ENCODE assay signal across 8 cellular contexts in genomic region chr4:47463235-47463956, GRCh38. TPM values are rescaled to one million over a fixed set of nuclear protein-coding genes. Genes with fewer than 3 reads are reported as not detected.
DNase-seq lines count a peak whose midpoint lies in the region; TF ChIP-seq lines count a peak whose summit lies in the region.

TSS of gene COMMD8 (minus strand) at chr4:47463702. CDS start at chr4:47463651, 51 bp downstream.

- peak within 1 kb of the TSS; percentile 41 to 88 (median 73) for H3K9ac ChIP-seq in subcutaneous abdominal adipose tissue (ENCODE audit: low read length in 5 of 5)

- TF ChIP-seq CTCF in GM06990 (IDR thresholded peaks at IDR 0.05; ENCODE audit: insufficient read depth, low read length, poor library complexity, severe bottlenecking) (no peak), HFF-Myc (IDR thresholded peaks at IDR 0.05; ENCODE audit: low read depth, low read length, missing control alignments) (no peak)

- no peaks in the 10 kb centered on the region for H3K36me3 ChIP-seq in GM06990 (ENCODE audit: control insufficient read depth, insufficient read depth, low read length)
- peaks cover 9% of the 10 kb centered on the region for H3K36me3 ChIP-seq in neuron (ENCODE audit: insufficient read depth, low read length)
- H3K36me3 ChIP-seq in subcutaneous abdominal adipose tissue (ENCODE audit: control insufficient read depth in 5 of 5, insufficient read depth in 5 of 5, low read length in 5 of 5), result peaks cover 0 to 13% (median 2%) of the 10 kb centered on the region in 5 donors

- H3K4me1 ChIP-seq in neuron (ENCODE audit: insufficient read depth, low read length) (peaks cover 13% of the 10 kb centered on the region), subcutaneous abdominal adipose tissue (ENCODE audit: control insufficient read depth in 5 of 5, insufficient read depth in 5 of 5, low read length in 5 of 5) (peaks cover 0 to 16% (median 14%) of the 10 kb centered on the region in 5 donors)

- DNase-seq in GM06990 (ENCODE audit: extremely low read depth, insufficient read length) (peak; percentile 98), HFF-Myc (ENCODE audit: extremely low read depth, low read depth) (peak; percentile 89), MV-4-11 (lab: John Stamatoyannopoulos, UW) (peak; percentile 98), SK-MEL-5 (ENCODE audit: low read depth, low spot score) (peak; percentile 96), foreskin melanocyte (peak; percentile 90)
- DNase-seq in activated naive CD4-positive, alpha-beta T cell treated with Interleukin-2 at 50 U/mL for 16 hours, result peak; percentile 98

- peak within 1 kb of the TSS; percentile 82 for H3K4me3 ChIP-seq in GM06990 (replicated peaks; ENCODE audit: low read depth, low read length)
- H3K4me3 ChIP-seq in HFF-Myc (replicated peaks; ENCODE audit: low read depth, low read length), result peak within 1 kb of the TSS; percentile 67
- peak within 1 kb of the TSS; percentile 85 for H3K4me3 ChIP-seq in neuron (ENCODE audit: low read length)
- H3K4me3 ChIP-seq in subcutaneous abdominal adipose tissue (ENCODE audit: low read depth in 1 of 5, low read length in 5 of 5), result peak within 1 kb of the TSS; percentile 79 to 96 (median 89)

- in situ Hi-C loops in SK-MEL-5 (cut with HindIII; ENCODE audit: low pct_unique_long_range_greater_than_20kb, low sequenced_read_pairs), result no loop called here

- H3K27me3 ChIP-seq in GM06990 (replicated peaks; ENCODE audit: control insufficient read depth, insufficient read depth, low read length), result no peaks in the 10 kb centered on the region
- peaks cover 3% of the 10 kb centered on the region for H3K27me3 ChIP-seq in neuron (ENCODE audit: insufficient read depth, low read length)
- no peaks in the 10 kb centered on the region for H3K27me3 ChIP-seq in subcutaneous abdominal adipose tissue (ENCODE audit: control insufficient read depth in 5 of 5, insufficient read depth in 4 of 5, low read length in 5 of 5)

- H3K27ac ChIP-seq in subcutaneous abdominal adipose tissue (ENCODE audit: low read depth, low read length), result peak within 1 kb of the TSS; percentile 52

- H2AFZ ChIP-seq in neuron (ENCODE audit: low read depth, low read length), result peak within 1 kb of the TSS; percentile 84

- H3K9me3 ChIP-seq in neuron (ENCODE audit: low read length) (no peaks in the 10 kb centered on the region), subcutaneous abdominal adipose tissue (ENCODE audit: control insufficient read depth in 5 of 5, low read length in 5 of 5) (no peaks in the 10 kb centered on the region)

RNA-seq across cellular contexts. Expression of gene COMMD8, which starts in this region (rescaled TPM):
- 55.8 and 62.4 TPM in 2 replicates for total RNA-seq in SK-MEL-5 (2014; rRNA removed; shearing (Covaris generic))
- 34.8 and 35.6 TPM in 2 replicates for polyA plus RNA-seq in SK-MEL-5 (2015; cell fraction: cytosol; rRNA removed)
- polyA plus RNA-seq in SK-MEL-5 (2015; cell fraction: nucleus; rRNA removed), result 15.7 and 16.4 TPM in 2 replicates

Comparison
In these comparisons a context has a peak if more than half of its experiments do, and no peak if none do; other contexts are left out.
1. Peak in every context shown above with its lines: DNase-seq, H3K4me3 ChIP-seq and H3K27ac ChIP-seq.